ENCODE assay signal across 1 cellular context in genomic region chr13:100088648-100089601, GRCh38.
TF ChIP-seq lines count a peak whose summit lies in the region.

Gene PCCA, plus strand, starts transcription at chr13:100089093. Its CDS starts 28 bp downstream, at chr13:100089121.

TF ChIP-seq in HepG2, 621 proteins besides CTCF, POLR2A, EP300 and RAD21 (continued from another document and continues in another):
- TF ChIP-seq, protein P1, sequence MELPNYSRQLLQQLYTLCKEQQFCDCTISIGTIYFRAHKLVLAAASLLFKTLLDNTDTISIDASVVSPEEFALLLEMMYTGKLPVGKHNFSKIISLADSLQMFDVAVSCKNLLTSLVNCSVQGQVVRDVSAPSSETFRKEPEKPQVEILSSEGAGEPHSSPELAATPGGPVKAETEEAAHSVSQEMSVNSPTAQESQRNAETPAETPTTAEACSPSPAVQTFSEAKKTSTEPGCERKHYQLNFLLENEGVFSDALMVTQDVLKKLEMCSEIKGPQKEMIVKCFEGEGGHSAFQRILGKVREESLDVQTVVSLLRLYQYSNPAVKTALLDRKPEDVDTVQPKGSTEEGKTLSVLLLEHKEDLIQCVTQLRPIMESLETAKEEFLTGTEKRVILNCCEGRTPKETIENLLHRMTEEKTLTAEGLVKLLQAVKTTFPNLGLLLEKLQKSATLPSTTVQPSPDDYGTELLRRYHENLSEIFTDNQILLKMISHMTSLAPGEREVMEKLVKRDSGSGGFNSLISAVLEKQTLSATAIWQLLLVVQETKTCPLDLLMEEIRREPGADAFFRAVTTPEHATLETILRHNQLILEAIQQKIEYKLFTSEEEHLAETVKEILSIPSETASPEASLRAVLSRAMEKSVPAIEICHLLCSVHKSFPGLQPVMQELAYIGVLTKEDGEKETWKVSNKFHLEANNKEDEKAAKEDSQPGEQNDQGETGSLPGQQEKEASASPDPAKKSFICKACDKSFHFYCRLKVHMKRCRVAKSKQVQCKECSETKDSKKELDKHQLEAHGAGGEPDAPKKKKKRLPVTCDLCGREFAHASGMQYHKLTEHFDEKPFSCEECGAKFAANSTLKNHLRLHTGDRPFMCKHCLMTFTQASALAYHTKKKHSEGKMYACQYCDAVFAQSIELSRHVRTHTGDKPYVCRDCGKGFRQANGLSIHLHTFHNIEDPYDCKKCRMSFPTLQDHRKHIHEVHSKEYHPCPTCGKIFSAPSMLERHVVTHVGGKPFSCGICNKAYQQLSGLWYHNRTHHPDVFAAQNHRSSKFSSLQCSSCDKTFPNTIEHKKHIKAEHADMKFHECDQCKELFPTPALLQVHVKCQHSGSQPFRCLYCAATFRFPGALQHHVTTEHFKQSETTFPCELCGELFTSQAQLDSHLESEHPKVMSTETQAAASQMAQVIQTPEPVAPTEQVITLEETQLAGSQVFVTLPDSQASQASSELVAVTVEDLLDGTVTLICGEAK (IDR thresholded peaks at IDR 0.05), result no peak
- TF ChIP-seq, protein P1 (CRISPR knock-in tag; IDR thresholded peaks at IDR 0.05), result peak; percentile 56
- peak; percentile 58; the same call in 1 of the 2 replicates for TF ChIP-seq SMAD1 (CRISPR knock-in tag; IDR thresholded peaks at IDR 0.05; ENCODE audit: borderline replicate concordance, low read depth)
- peak; percentile 96 for TF ChIP-seq HNRNPLL (IDR thresholded peaks at IDR 0.05; ENCODE audit: low read depth, low read length, poor library complexity, severe bottlenecking)
- TF ChIP-seq ARID5B (CRISPR knock-in tag; IDR thresholded peaks at IDR 0.05), result peak; percentile 73
- TF ChIP-seq ZMYM4 (CRISPR knock-in tag; IDR thresholded peaks at IDR 0.05), result peak; percentile 99
- TF ChIP-seq, protein P2, sequence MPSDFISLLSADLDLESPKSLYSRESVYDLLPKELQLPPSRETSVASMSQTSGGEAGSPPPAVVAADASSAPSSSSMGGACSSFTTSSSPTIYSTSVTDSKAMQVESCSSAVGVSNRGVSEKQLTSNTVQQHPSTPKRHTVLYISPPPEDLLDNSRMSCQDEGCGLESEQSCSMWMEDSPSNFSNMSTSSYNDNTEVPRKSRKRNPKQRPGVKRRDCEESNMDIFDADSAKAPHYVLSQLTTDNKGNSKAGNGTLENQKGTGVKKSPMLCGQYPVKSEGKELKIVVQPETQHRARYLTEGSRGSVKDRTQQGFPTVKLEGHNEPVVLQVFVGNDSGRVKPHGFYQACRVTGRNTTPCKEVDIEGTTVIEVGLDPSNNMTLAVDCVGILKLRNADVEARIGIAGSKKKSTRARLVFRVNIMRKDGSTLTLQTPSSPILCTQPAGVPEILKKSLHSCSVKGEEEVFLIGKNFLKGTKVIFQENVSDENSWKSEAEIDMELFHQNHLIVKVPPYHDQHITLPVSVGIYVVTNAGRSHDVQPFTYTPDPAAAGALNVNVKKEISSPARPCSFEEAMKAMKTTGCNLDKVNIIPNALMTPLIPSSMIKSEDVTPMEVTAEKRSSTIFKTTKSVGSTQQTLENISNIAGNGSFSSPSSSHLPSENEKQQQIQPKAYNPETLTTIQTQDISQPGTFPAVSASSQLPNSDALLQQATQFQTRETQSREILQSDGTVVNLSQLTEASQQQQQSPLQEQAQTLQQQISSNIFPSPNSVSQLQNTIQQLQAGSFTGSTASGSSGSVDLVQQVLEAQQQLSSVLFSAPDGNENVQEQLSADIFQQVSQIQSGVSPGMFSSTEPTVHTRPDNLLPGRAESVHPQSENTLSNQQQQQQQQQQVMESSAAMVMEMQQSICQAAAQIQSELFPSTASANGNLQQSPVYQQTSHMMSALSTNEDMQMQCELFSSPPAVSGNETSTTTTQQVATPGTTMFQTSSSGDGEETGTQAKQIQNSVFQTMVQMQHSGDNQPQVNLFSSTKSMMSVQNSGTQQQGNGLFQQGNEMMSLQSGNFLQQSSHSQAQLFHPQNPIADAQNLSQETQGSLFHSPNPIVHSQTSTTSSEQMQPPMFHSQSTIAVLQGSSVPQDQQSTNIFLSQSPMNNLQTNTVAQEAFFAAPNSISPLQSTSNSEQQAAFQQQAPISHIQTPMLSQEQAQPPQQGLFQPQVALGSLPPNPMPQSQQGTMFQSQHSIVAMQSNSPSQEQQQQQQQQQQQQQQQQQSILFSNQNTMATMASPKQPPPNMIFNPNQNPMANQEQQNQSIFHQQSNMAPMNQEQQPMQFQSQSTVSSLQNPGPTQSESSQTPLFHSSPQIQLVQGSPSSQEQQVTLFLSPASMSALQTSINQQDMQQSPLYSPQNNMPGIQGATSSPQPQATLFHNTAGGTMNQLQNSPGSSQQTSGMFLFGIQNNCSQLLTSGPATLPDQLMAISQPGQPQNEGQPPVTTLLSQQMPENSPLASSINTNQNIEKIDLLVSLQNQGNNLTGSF (CRISPR knock-in tag; IDR thresholded peaks at IDR 0.05), result 0 out of 2 replicates have a peak, but pooled peaks have one; percentile 31
- no peak for TF ChIP-seq SMARCC2 (IDR thresholded peaks at IDR 0.05)
- peak; percentile 77; the same call in 1 of the 2 replicates for TF ChIP-seq ZNF567 (CRISPR knock-in tag; IDR thresholded peaks at IDR 0.05; ENCODE audit: borderline replicate concordance)
- TF ChIP-seq BRD4 (CRISPR knock-in tag; IDR thresholded peaks at IDR 0.05), result no peak; the same call in none of the 2 replicates
- TF ChIP-seq, protein P3, sequence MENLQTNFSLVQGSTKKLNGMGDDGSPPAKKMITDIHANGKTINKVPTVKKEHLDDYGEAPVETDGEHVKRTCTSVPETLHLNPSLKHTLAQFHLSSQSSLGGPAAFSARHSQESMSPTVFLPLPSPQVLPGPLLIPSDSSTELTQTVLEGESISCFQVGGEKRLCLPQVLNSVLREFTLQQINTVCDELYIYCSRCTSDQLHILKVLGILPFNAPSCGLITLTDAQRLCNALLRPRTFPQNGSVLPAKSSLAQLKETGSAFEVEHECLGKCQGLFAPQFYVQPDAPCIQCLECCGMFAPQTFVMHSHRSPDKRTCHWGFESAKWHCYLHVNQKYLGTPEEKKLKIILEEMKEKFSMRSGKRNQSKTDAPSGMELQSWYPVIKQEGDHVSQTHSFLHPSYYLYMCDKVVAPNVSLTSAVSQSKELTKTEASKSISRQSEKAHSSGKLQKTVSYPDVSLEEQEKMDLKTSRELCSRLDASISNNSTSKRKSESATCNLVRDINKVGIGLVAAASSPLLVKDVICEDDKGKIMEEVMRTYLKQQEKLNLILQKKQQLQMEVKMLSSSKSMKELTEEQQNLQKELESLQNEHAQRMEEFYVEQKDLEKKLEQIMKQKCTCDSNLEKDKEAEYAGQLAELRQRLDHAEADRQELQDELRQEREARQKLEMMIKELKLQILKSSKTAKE (CRISPR knock-in tag; IDR thresholded peaks at IDR 0.05; ENCODE audit: borderline replicate concordance), result peak; percentile 73; the same call in 1 of the 2 replicates
- no peak for TF ChIP-seq SETDB1 (CRISPR knock-in tag; IDR thresholded peaks at IDR 0.05; ENCODE audit: borderline replicate concordance)
- TF ChIP-seq ATAD3A (CRISPR knock-in tag; IDR thresholded peaks at IDR 0.05), result no peak
- TF ChIP-seq KLF13 (CRISPR knock-in tag; IDR thresholded peaks at IDR 0.05), result 0 out of 2 replicates have a peak, but pooled peaks have one; percentile 18
- TF ChIP-seq, protein P4, sequence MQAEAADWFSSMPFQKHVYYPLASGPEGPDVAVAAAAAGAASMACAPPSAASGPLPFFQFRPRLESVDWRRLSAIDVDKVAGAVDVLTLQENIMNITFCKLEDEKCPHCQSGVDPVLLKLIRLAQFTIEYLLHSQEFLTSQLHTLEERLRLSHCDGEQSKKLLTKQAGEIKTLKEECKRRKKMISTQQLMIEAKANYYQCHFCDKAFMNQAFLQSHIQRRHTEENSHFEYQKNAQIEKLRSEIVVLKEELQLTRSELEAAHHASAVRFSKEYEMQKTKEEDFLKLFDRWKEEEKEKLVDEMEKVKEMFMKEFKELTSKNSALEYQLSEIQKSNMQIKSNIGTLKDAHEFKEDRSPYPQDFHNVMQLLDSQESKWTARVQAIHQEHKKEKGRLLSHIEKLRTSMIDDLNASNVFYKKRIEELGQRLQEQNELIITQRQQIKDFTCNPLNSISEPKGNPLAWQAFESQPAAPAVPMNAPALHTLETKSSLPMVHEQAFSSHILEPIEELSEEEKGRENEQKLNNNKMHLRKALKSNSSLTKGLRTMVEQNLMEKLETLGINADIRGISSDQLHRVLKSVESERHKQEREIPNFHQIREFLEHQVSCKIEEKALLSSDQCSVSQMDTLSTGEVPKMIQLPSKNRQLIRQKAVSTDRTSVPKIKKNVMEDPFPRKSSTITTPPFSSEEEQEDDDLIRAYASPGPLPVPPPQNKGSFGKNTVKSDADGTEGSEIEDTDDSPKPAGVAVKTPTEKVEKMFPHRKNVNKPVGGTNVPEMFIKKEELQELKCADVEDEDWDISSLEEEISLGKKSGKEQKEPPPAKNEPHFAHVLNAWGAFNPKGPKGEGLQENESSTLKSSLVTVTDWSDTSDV (CRISPR knock-in tag; IDR thresholded peaks at IDR 0.05), result no peak
- TF ChIP-seq ZFP90 (CRISPR knock-in tag; IDR thresholded peaks at IDR 0.05; ENCODE audit: borderline replicate concordance), result peak; percentile 86
- no peak for TF ChIP-seq CHD4 (IDR thresholded peaks at IDR 0.05; ENCODE audit: borderline replicate concordance, low read length)
- TF ChIP-seq JUNB (CRISPR knock-in tag; IDR thresholded peaks at IDR 0.05; ENCODE audit: borderline replicate concordance), result no peak
- peak; percentile 84; the same call in 1 of the 2 replicates for TF ChIP-seq FOXJ3 (CRISPR knock-in tag; IDR thresholded peaks at IDR 0.05; ENCODE audit: borderline replicate concordance)
- TF ChIP-seq ZNF10 (CRISPR knock-in tag; IDR thresholded peaks at IDR 0.05; ENCODE audit: borderline replicate concordance, low read depth), result no peak
- no peak for TF ChIP-seq FOXP1 (IDR thresholded peaks at IDR 0.05)
- TF ChIP-seq FOXP1 (CRISPR knock-in tag; IDR thresholded peaks at IDR 0.05), result peak; percentile 36; the same call in 1 of the 2 replicates
- TF ChIP-seq ZNF713 (CRISPR knock-in tag; IDR thresholded peaks at IDR 0.05), result no peak
- no peak; the same call in 1 of the 2 replicates for TF ChIP-seq ZNF557 (CRISPR knock-in tag; IDR thresholded peaks at IDR 0.05)
- TF ChIP-seq POLR2AphosphoS5 (IDR thresholded peaks at IDR 0.05; ENCODE audit: low read depth, low read length), result peak; percentile 79
- TF ChIP-seq ZNF160 (CRISPR knock-in tag; IDR thresholded peaks at IDR 0.05), result peak; percentile 74; the same call in 1 of the 2 replicates
- peak; percentile 68; the same call in 1 of the 2 replicates for TF ChIP-seq ZBTB42 (CRISPR knock-in tag; IDR thresholded peaks at IDR 0.05)
- no peak; the same call in 1 of the 2 replicates for TF ChIP-seq PBX3 (CRISPR knock-in tag; IDR thresholded peaks at IDR 0.05; ENCODE audit: borderline replicate concordance)
